In the genomic region with DNA sequence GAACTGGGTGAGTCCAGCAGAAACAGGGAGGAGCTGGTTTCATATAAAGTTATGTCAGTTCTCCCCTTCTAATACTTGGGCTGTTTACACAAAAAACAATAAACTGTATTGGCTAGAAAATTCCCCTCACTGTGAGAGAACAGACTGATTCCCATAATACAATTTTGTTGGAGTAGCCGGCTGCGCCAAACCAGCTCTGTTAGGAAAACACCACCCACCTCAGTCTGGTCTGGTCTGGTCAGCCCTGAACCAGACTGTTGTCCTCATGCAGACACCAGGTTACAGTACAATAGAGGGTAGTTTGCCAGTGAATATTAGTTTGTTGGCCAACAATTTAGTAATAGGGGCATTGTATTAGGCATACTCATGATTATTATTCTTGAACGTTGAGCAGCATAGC, we compare ENCODE assay signal across 38 cellular contexts.
"Had no signal": no experiment of that assay in that cellular context is flagged by ENCODE, and none has a peak within 500 bp of the region (broad histone marks: within the 10 kb centered on the region; RNA-seq: fewer than 3 reads in every experiment).

No MANE protein-coding gene starts in this region.

- H3K9me3 ChIP-seq: SJCRH30 had no signal

- H3K9me3 Mint-ChIP-seq: activated CD4-positive, alpha-beta memory T cell treated with anti-CD3 and anti-CD28 coated beads, Interleukin-2, amount 10 ng/mL, durations not matched to agents 7 days and 5 days; activated naive CD4-positive, alpha-beta T cell treated with anti-CD3 and anti-CD28 coated beads, Interleukin-2, amount 10 ng/mL, durations not matched to agents 7 days and 5 days; activated naive CD8-positive, alpha-beta T cell treated with anti-CD3 and anti-CD28 coated beads, Interleukin-2, amount 50 U/mL, for 24 hours had no signal

- H3K27me3 ChIP-seq: SJCRH30 had no signal

- H3K36me3 Mint-ChIP-seq: activated CD8-positive, alpha-beta memory T cell treated with anti-CD3 and anti-CD28 coated beads, Interleukin-2, amount 10 ng/mL, durations not matched to agents 7 days and 5 days; activated naive CD4-positive, alpha-beta T cell treated with anti-CD3 and anti-CD28 coated beads, Interleukin-2, amount 10 ng/mL, durations not matched to agents 7 days and 5 days; activated naive CD8-positive, alpha-beta T cell; brain had no signal

- H3K4me3 ChIP-seq: K562, SJCRH30, SK-N-MC had no signal

- H3K36me3 ChIP-seq: SJCRH30, WERI-Rb-1 had no signal

- H3K27me3 Mint-ChIP-seq: activated CD8-positive, alpha-beta memory T cell treated with anti-CD3 and anti-CD28 coated beads, Interleukin-2, amount 10 ng/mL, durations not matched to agents 7 days and 5 days; activated naive CD4-positive, alpha-beta T cell treated with anti-CD3 and anti-CD28 coated beads, Interleukin-2, amount 10 ng/mL, durations not matched to agents 7 days and 5 days; activated naive CD8-positive, alpha-beta T cell; brain had no signal

- H3K27ac Mint-ChIP-seq: activated CD4-positive, alpha-beta memory T cell treated with anti-CD3 and anti-CD28 coated beads, Interleukin-2, amount 10 ng/mL, durations not matched to agents 7 days and 5 days; activated CD8-positive, alpha-beta memory T cell treated with anti-CD3 and anti-CD28 coated beads, Interleukin-2, amount 10 ng/mL, durations not matched to agents 7 days and 5 days; activated naive CD4-positive, alpha-beta T cell treated with anti-CD3 and anti-CD28 coated beads, Interleukin-2, amount 10 ng/mL, durations not matched to agents 7 days and 5 days; activated naive CD8-positive, alpha-beta T cell; activated naive CD8-positive, alpha-beta T cell treated with anti-CD3 and anti-CD28 coated beads, Interleukin-2, amount 50 U/mL, for 24 hours; brain had no signal

- H3K4me1 Mint-ChIP-seq: activated CD4-positive, alpha-beta memory T cell treated with anti-CD3 and anti-CD28 coated beads, Interleukin-2, amount 10 ng/mL, durations not matched to agents 7 days and 5 days; activated CD8-positive, alpha-beta memory T cell treated with anti-CD3 and anti-CD28 coated beads, Interleukin-2, amount 10 ng/mL, durations not matched to agents 7 days and 5 days; activated naive CD4-positive, alpha-beta T cell treated with anti-CD3 and anti-CD28 coated beads, Interleukin-2, amount 10 ng/mL, durations not matched to agents 7 days and 5 days; activated naive CD8-positive, alpha-beta T cell treated with anti-CD3 and anti-CD28 coated beads, Interleukin-2, amount 50 U/mL, for 24 hours; brain had no signal

- DNase-seq: activated CD4-positive, alpha-beta memory T cell treated with anti-CD3 and anti-CD28 coated beads, Interleukin-2, amount 10 ng/mL, durations not matched to agents 7 days and 5 days; activated CD4-positive, alpha-beta T cell treated with anti-CD3 and anti-CD28 coated beads for 1 hour; activated CD4-positive, alpha-beta T cell treated with anti-CD3 and anti-CD28 coated beads for 48 hours; activated CD4-positive, CD25-positive, alpha-beta regulatory T cell; activated CD8-positive, alpha-beta memory T cell treated with anti-CD3 and anti-CD28 coated beads for 24 hours; activated CD8-positive, alpha-beta memory T cell treated with anti-CD3 and anti-CD28 coated beads, Interleukin-2, amount 10 ng/mL, durations not matched to agents 7 days and 5 days; activated CD8-positive, alpha-beta memory T cell treated with anti-CD3 and anti-CD28 coated beads, Interleukin-2, amount 50 U/mL, for 48 hours; activated effector memory CD4-positive, alpha-beta T cell treated with Interleukin-2 at 50 U/mL for 16 hours; activated naive CD4-positive, alpha-beta T cell treated with anti-CD3 and anti-CD28 coated beads, Interleukin-2, amount 10 ng/mL, durations not matched to agents 7 days and 5 days; activated naive CD8-positive, alpha-beta T cell treated with anti-CD3 and anti-CD28 coated beads, Interleukin-2, amount 50 U/mL, for 24 hours; activated T-cell treated with anti-CD3 and anti-CD28 coated beads, Interleukin-2, amount 50 U/mL, for 48 hours; anterior cingulate cortex; central memory CD4-positive, alpha-beta T cell; IMR-90; MM.1S; MV-4-11; NCI-H1092 treated with DMSO at 0.1 percent for 48 hours; NCI-H1417; NCI-H146; NCI-H187; NCI-H2029 treated with DMSO at 0.1 percent for 48 hours; NCI-H2107; NCI-H2171; NCI-H510A; NCI-H526; NCI-H748 treated with DMSO at 0.1 percent for 48 hours; NK-92 treated with Interleukin-12 subunit alpha and Interleukin-12 subunit beta, amount 100 ng/mL, for 24 hours; OCI-M1; SHP77; SJCRH30; T-helper 1 cell; T-helper 2 cell; T-helper 9 cell; WERI-Rb-1 had no signal

- H3K4me1 ChIP-seq: SJCRH30 had no signal

- H3K27ac ChIP-seq: SJCRH30, SK-N-MC, WERI-Rb-1 had no signal

- H3K4me3 Mint-ChIP-seq: activated CD4-positive, alpha-beta memory T cell treated with anti-CD3 and anti-CD28 coated beads, Interleukin-2, amount 10 ng/mL, durations not matched to agents 7 days and 5 days; activated CD8-positive, alpha-beta memory T cell treated with anti-CD3 and anti-CD28 coated beads, Interleukin-2, amount 10 ng/mL, durations not matched to agents 7 days and 5 days; activated naive CD4-positive, alpha-beta T cell treated with anti-CD3 and anti-CD28 coated beads, Interleukin-2, amount 10 ng/mL, durations not matched to agents 7 days and 5 days; activated naive CD8-positive, alpha-beta T cell; activated naive CD8-positive, alpha-beta T cell treated with anti-CD3 and anti-CD28 coated beads, Interleukin-2, amount 50 U/mL, for 24 hours; brain had no signal
